ENCODE assay signal across 20 cellular contexts in genomic region chr1:3745071-3745470, GRCh38. TPM values are rescaled to one million over a fixed set of nuclear protein-coding genes. Genes with fewer than 3 reads are reported as not detected.
DNase-seq lines count a peak whose midpoint lies in the region; ATAC-seq lines count a peak whose summit lies in the region.
"Had no signal": no experiment of that assay in that cellular context is flagged by ENCODE, and none has a peak within 500 bp of the region (broad histone marks: within the 10 kb centered on the region; RNA-seq: fewer than 3 reads in every experiment).

No MANE protein-coding gene starts in this region.

- peaks cover 14% of the 10 kb centered on the region for H3K36me3 Mint-ChIP-seq in stimulated activated naive CD8-positive, alpha-beta T cell treated with anti-CD3 and anti-CD28 coated beads, Interleukin-15, Interleukin-2, amounts not matched to agents 100 ng/mL and 50 ng/mL, for 24 hours (ENCODE audit: low read depth)
- H3K36me3 Mint-ChIP-seq in activated T-helper 17 cell treated with anti-CD3 and anti-CD28 coated beads, Interleukin-2, amount 50 U/mL, for 72 hours (ENCODE audit: low read depth): peaks cover 6% of the 10 kb centered on the region
- H3K36me3 Mint-ChIP-seq in naive thymus-derived CD8-positive, alpha-beta T cell: peaks cover 0 to 25% (median 6%) of the 10 kb centered on the region in 3 donors

- H3K36me3 ChIP-seq in aorta (ENCODE audit: control insufficient read depth in 1 of 2, insufficient read depth in 2 of 2, low read length in 1 of 2): peaks cover 0 to 4% of the 10 kb centered on the region in 2 donors

- POLR2A ChIA-PET in naive thymus-derived CD8-positive, alpha-beta T cell (lab: Charles Lee): interaction anchor here (1.1 kb wide), 1 partner anchor 9 kb away, joined by 3 read pairs; no protein-coding TSS in a partner anchor

- intact Hi-C loops in aorta (cut with DNase I): no loop called here

- H3K9me3 ChIP-seq in aorta (ENCODE audit: control insufficient read depth, low read length): no peaks in the 10 kb centered on the region
- H3K9me3 ChIP-seq: right atrium auricular region, SJSA1, thoracic aorta had no signal

- no peak overlapping the region for H3K27ac ChIP-seq in aorta (ENCODE audit: low read depth in 1 of 2, low read length in 2 of 2)
- no peak overlapping the region for H3K27ac ChIP-seq in substantia nigra (ENCODE audit: low read depth, low read length, poor library complexity, severe bottlenecking)
- H3K27ac ChIP-seq: SJSA1, thoracic aorta had no signal

- H3K4me1 ChIP-seq in aorta (ENCODE audit: control insufficient read depth in 1 of 2, insufficient read depth in 2 of 2, low read length in 2 of 2): no peaks in the 10 kb centered on the region

- no peaks in the 10 kb centered on the region for H3K27me3 ChIP-seq in aorta (ENCODE audit: control insufficient read depth in 1 of 2, insufficient read depth in 2 of 2, low read length in 1 of 2)
- H3K27me3 ChIP-seq: right atrium auricular region had no signal

- DNase-seq in stimulated activated naive CD8-positive, alpha-beta T cell treated with anti-CD3 and anti-CD28 coated beads, Interleukin-15, Interleukin-2, amounts not matched to agents 100 U/mL and 50 U/mL, for 24 hours: no peak
- DNase-seq in naive thymus-derived CD8-positive, alpha-beta T cell: no peak
- DNase-seq in aorta (no peak), substantia nigra (lab: John Stamatoyannopoulos, UW) (no peak), NCI-H2171 treated with DMSO at 0.1 percent for 48 hours (lab: John Stamatoyannopoulos, UW) (no peak)
- DNase-seq: activated CD4-positive, CD25-positive, alpha-beta regulatory T cell treated with anti-CD3 and anti-CD28 coated beads, Interleukin-2, amount 50 U/mL, for 72 hours; DMS79 treated with DMSO at 0.1 percent for 48 hours; immature natural killer cell; NCI-H2029; NCI-H510A treated with DMSO at 0.1 percent for 48 hours; stimulated activated CD4-positive, alpha-beta T cell treated with anti-CD3 and anti-CD28 coated beads, Interleukin-1b, Interleukin-23, amount 100 ng/mL, for 48 hours had no signal

- WGBS in aorta, 2 donors: 92 to 93% methylated on average over 12 of the region's 12 CpGs

- no peak for ATAC-seq in stimulated activated naive CD8-positive, alpha-beta T cell treated with anti-CD3 and anti-CD28 coated beads, Interleukin-15, Interleukin-2, amounts not matched to agents 100 U/mL and 50 U/mL, for 24 hours
- no peak for ATAC-seq in activated T-helper 17 cell treated with anti-CD3 and anti-CD28 coated beads, Interleukin-2, amount 50 U/mL, for 72 hours (replicated peaks)
- no peak for ATAC-seq in naive thymus-derived CD8-positive, alpha-beta T cell
- ATAC-seq in HG03378 (IDR thresholded peaks at IDR 0.05; ENCODE audit: unreplicated experiment): no peak
- no peak for ATAC-seq in aorta (ENCODE audit: low FRiP score)
- ATAC-seq: HCT116 had no signal

- H3K9me3 Mint-ChIP-seq in stimulated activated naive CD8-positive, alpha-beta T cell treated with anti-CD3 and anti-CD28 coated beads, Interleukin-15, Interleukin-2, amounts not matched to agents 100 ng/mL and 50 ng/mL, for 24 hours: no peaks in the 10 kb centered on the region
- no peaks in the 10 kb centered on the region for H3K9me3 Mint-ChIP-seq in activated T-helper 17 cell treated with anti-CD3 and anti-CD28 coated beads, Interleukin-2, amount 50 U/mL, for 72 hours
- H3K9me3 Mint-ChIP-seq in naive thymus-derived CD8-positive, alpha-beta T cell: peaks cover 0 to 3% (median 0%) of the 10 kb centered on the region in 9 donors
- H3K9me3 Mint-ChIP-seq: immature natural killer cell had no signal

- H3K4me3 ChIP-seq in aorta (ENCODE audit: low read length in 2 of 2): no peak overlapping the region
- H3K4me3 ChIP-seq: right atrium auricular region, SJSA1, thoracic aorta had no signal

- H3K4me3 Mint-ChIP-seq in stimulated activated naive CD8-positive, alpha-beta T cell treated with anti-CD3 and anti-CD28 coated beads, Interleukin-15, Interleukin-2, amounts not matched to agents 100 ng/mL and 50 ng/mL, for 24 hours: no peak overlapping the region
- H3K4me3 Mint-ChIP-seq in activated T-helper 17 cell treated with anti-CD3 and anti-CD28 coated beads, Interleukin-2, amount 50 U/mL, for 72 hours: peak overlapping the region; percentile 76
- H3K4me3 Mint-ChIP-seq in naive thymus-derived CD8-positive, alpha-beta T cell: peak overlapping the region in 7 of 10 donors; percentile 4 to 86 (median 80)

- H3K27ac Mint-ChIP-seq in stimulated activated naive CD8-positive, alpha-beta T cell treated with anti-CD3 and anti-CD28 coated beads, Interleukin-15, Interleukin-2, amounts not matched to agents 100 ng/mL and 50 ng/mL, for 24 hours: peak overlapping the region; percentile 3
- H3K27ac Mint-ChIP-seq in activated T-helper 17 cell treated with anti-CD3 and anti-CD28 coated beads, Interleukin-2, amount 50 U/mL, for 72 hours: peak overlapping the region; percentile 78
- H3K27ac Mint-ChIP-seq in naive thymus-derived CD8-positive, alpha-beta T cell: peak overlapping the region in 4 of 10 donors; percentile 47 to 86 (median 68)

- peaks cover 17% of the 10 kb centered on the region for H3K4me1 Mint-ChIP-seq in stimulated activated naive CD8-positive, alpha-beta T cell treated with anti-CD3 and anti-CD28 coated beads, Interleukin-15, Interleukin-2, amounts not matched to agents 100 ng/mL and 50 ng/mL, for 24 hours (ENCODE audit: low read depth)
- peaks cover 18% of the 10 kb centered on the region for H3K4me1 Mint-ChIP-seq in activated T-helper 17 cell treated with anti-CD3 and anti-CD28 coated beads, Interleukin-2, amount 50 U/mL, for 72 hours
- peaks cover 18 to 44% (median 35%) of the 10 kb centered on the region in 4 donors for H3K4me1 Mint-ChIP-seq in naive thymus-derived CD8-positive, alpha-beta T cell

- no peaks in the 10 kb centered on the region for H3K27me3 Mint-ChIP-seq in stimulated activated naive CD8-positive, alpha-beta T cell treated with anti-CD3 and anti-CD28 coated beads, Interleukin-15, Interleukin-2, amounts not matched to agents 100 ng/mL and 50 ng/mL, for 24 hours
- H3K27me3 Mint-ChIP-seq in activated T-helper 17 cell treated with anti-CD3 and anti-CD28 coated beads, Interleukin-2, amount 50 U/mL, for 72 hours: no peaks in the 10 kb centered on the region
- H3K27me3 Mint-ChIP-seq in naive thymus-derived CD8-positive, alpha-beta T cell: no peaks in the 10 kb centered on the region

RNA-seq across cellular contexts. Expression of gene CCDC27, which starts 7.2 kb away (rescaled TPM):
- not detected for total RNA-seq in activated T-helper 17 cell treated with anti-CD3 and anti-CD28 coated beads, Interleukin-2, amount 50 U/mL, for 72 hours
- not detected for total RNA-seq in naive thymus-derived CD8-positive, alpha-beta T cell
- polyA plus RNA-seq in naive thymus-derived CD8-positive, alpha-beta T cell: not detected
- not detected for total RNA-seq in aorta
- polyA plus RNA-seq in aorta: not detected
- total RNA-seq: frontal cortex, lower leg skin, right atrium auricular region, SJSA1, thoracic aorta had no signal
- polyA plus RNA-seq: immature natural killer cell had no signal

RNA-seq across cellular contexts. Expression of gene SMIM1, which starts 27.5 kb away (rescaled TPM):
- 1 to 10 TPM; 1.5 to 2.8 TPM for total RNA-seq in activated T-helper 17 cell treated with anti-CD3 and anti-CD28 coated beads, Interleukin-2, amount 50 U/mL, for 72 hours
- total RNA-seq in naive thymus-derived CD8-positive, alpha-beta T cell: 1 to 10 TPM; 2.8 to 5.7 TPM
- 1 to 10 TPM; 1.3 to 2.3 (median 1.4) TPM for polyA plus RNA-seq in naive thymus-derived CD8-positive, alpha-beta T cell
- 1 to 10 TPM; 5.6 to 7.5 TPM for total RNA-seq in aorta
- 1 to 10 TPM; 3.9 to 6.5 TPM for polyA plus RNA-seq in aorta
- total RNA-seq: frontal cortex, SJSA1 had no signal

RNA-seq across cellular contexts. Expression of gene LRRC47, which starts 51.2 kb away (rescaled TPM):
- 10 to 100 TPM; 26.4 to 35.9 TPM for total RNA-seq in activated T-helper 17 cell treated with anti-CD3 and anti-CD28 coated beads, Interleukin-2, amount 50 U/mL, for 72 hours
- total RNA-seq in naive thymus-derived CD8-positive, alpha-beta T cell: 10 to 100 TPM; 46.0 to 52.6 TPM
- polyA plus RNA-seq in naive thymus-derived CD8-positive, alpha-beta T cell: 10 to 100 TPM; 23.9 to 34.9 (median 34.6) TPM
- 10 to 100 TPM; 31.9 to 38.8 TPM for total RNA-seq in aorta
- polyA plus RNA-seq in aorta: 10 to 100 TPM; 26.8 to 30.7 TPM
